ENCODE assay signal across 8 cellular contexts in genomic region chr16:2720719-2721633, GRCh38. TPM values are rescaled to one million over a fixed set of nuclear protein-coding genes. Genes with fewer than 3 reads are reported as not detected.
A peak's percentile ranks its signal among the peaks of the same experiment; 100 is the strongest.
DNase-seq lines count a peak whose midpoint lies in the region; ATAC-seq and TF ChIP-seq lines count a peak whose summit lies in the region.

No MANE protein-coding gene starts in this region.

- 1 to 4% methylated on average over 40 to 99 of the region's 99 CpGs for WGBS in lung, 2 donors

- no peaks in the 10 kb centered on the region for H3K27me3 ChIP-seq in BLaER1 treated with 17β-estradiol and CSF1 and Interleukin-3, amounts not matched to agents 10 nM and 100 nM
- H3K27me3 ChIP-seq in duodenal mucosa (ENCODE audit: control insufficient read depth in 1 of 2, insufficient read depth in 2 of 2, low read length in 2 of 2) (no peaks in the 10 kb centered on the region), lung (ENCODE audit: control insufficient read depth, insufficient read depth) (no peaks in the 10 kb centered on the region)

- peak overlapping the region; percentile 75 to 88 (median 81) for H3K4me2 ChIP-seq in BLaER1 treated with 17β-estradiol and CSF1 and Interleukin-3, amounts not matched to agents 10 nM and 100 nM

- peak; percentile 52 for TF ChIP-seq CTCF in lung (IDR thresholded peaks at IDR 0.05; ENCODE audit: control extremely low read depth, extremely low read depth)

- peaks cover 37 to 58% (median 48%) of the 10 kb centered on the region in 10 experiments for H3K4me1 ChIP-seq in BLaER1 treated with 17β-estradiol and CSF1 and Interleukin-3, amounts not matched to agents 10 nM and 100 nM
- peaks cover 6 to 14% of the 10 kb centered on the region in 2 donors for H3K4me1 ChIP-seq in duodenal mucosa (ENCODE audit: control insufficient read depth in 1 of 2, insufficient read depth in 2 of 2, low read length in 2 of 2)
- peaks cover 0 to 8% of the 10 kb centered on the region in 2 donors for H3K4me1 ChIP-seq in lung (ENCODE audit: control insufficient read depth in 2 of 2, insufficient read depth in 2 of 2, low read length in 2 of 2)

- H3K27ac ChIP-seq in BLaER1 treated with 17β-estradiol and CSF1 and Interleukin-3, amounts not matched to agents 10 nM and 100 nM, result peak overlapping the region; percentile 75 to 89 (median 83)
- H3K27ac ChIP-seq in duodenal mucosa (ENCODE audit: low read depth, low read length), result no peak overlapping the region
- peak overlapping the region; percentile 55 to 82 for H3K27ac ChIP-seq in lung (ENCODE audit: low read depth in 1 of 2, low read length in 1 of 2)

- TF ChIP-seq POLR2A in GM19193 (IDR thresholded peaks at IDR 0.05; ENCODE audit: extremely low read depth, insufficient read depth, insufficient read length), result peak; percentile 77

- peak; percentile 85 to 90 for DNase-seq in NCI-H524 (lab: John Stamatoyannopoulos, UW)
- peak; percentile 80 to 82 for DNase-seq in activated CD4-positive, alpha-beta T cell treated with anti-CD3 and anti-CD28 coated beads, Interleukin-2, amount 50 U/mL, for 24 hours (ENCODE audit: low read depth in 1 of 2, low spot score in 1 of 2)
- DNase-seq in lung (ENCODE audit: low spot score), result peak; percentile 84
- DNase-seq in stimulated activated CD4-positive, alpha-beta T cell treated with anti-CD3 and anti-CD28 coated beads, TNF-alpha, amount 100 ng/mL, for 4 hours (ENCODE audit: low read depth in 3 of 3), result peak; percentile 72 to 76 (median 74)

- ATAC-seq in HG03439 (IDR thresholded peaks at IDR 0.05; ENCODE audit: unreplicated experiment) (peak; percentile 86), lung (ENCODE audit: insufficient read depth, low FRiP score) (peak; percentile 93)

- peak overlapping the region; percentile 55 to 75 (median 64) for H3K4me3 ChIP-seq in BLaER1 treated with 17β-estradiol and CSF1 and Interleukin-3, amounts not matched to agents 10 nM and 100 nM
- H3K4me3 ChIP-seq in duodenal mucosa (ENCODE audit: low read depth in 1 of 2, low read length in 2 of 2), result peak overlapping the region; percentile 61
- H3K4me3 ChIP-seq in lung, result peak overlapping the region; percentile 44

- H3K36me3 ChIP-seq in BLaER1 treated with 17β-estradiol and CSF1 and Interleukin-3, amounts not matched to agents 10 nM and 100 nM, result no peaks in the 10 kb centered on the region
- H3K36me3 ChIP-seq in duodenal mucosa (ENCODE audit: control insufficient read depth in 1 of 2, insufficient read depth in 2 of 2, low read length in 2 of 2) (no peaks in the 10 kb centered on the region), lung (ENCODE audit: control insufficient read depth in 2 of 2, insufficient read depth in 2 of 2, low read length in 2 of 2) (no peaks in the 10 kb centered on the region)

- no peaks in the 10 kb centered on the region for H3K9me3 ChIP-seq in BLaER1 treated with 17β-estradiol and CSF1 and Interleukin-3, amounts not matched to agents 10 nM and 100 nM (replicated peaks in 1 of 11)
- no peaks in the 10 kb centered on the region for H3K9me3 ChIP-seq in duodenal mucosa (ENCODE audit: control insufficient read depth in 1 of 2, low read length in 2 of 2)
- H3K9me3 ChIP-seq in lung (ENCODE audit: control insufficient read depth in 2 of 2, insufficient read depth in 1 of 2, low read length in 1 of 2), result no peaks in the 10 kb centered on the region

- peak overlapping the region; percentile 76 to 89 (median 85) for H3K9ac ChIP-seq in BLaER1 treated with 17β-estradiol and CSF1 and Interleukin-3, amounts not matched to agents 10 nM and 100 nM
- peak overlapping the region; percentile 38 to 54 for H3K9ac ChIP-seq in duodenal mucosa (ENCODE audit: low read depth in 1 of 2, low read length in 2 of 2)

- peaks cover 0 to 19% (median 4%) of the 10 kb centered on the region in 11 experiments; a peak in 6 of 22 replicates for H4K20me1 ChIP-seq in BLaER1 treated with 17β-estradiol and CSF1 and Interleukin-3, amounts not matched to agents 10 nM and 100 nM

RNA-seq across cellular contexts. Expression of gene PRSS27, which starts 1.0 kb away (rescaled TPM):
- total RNA-seq in lung, result 1 to 10 TPM; 1.1 to 2.4 TPM
- polyA plus RNA-seq in lung, result 1 to 10 TPM; 1.8 to 2.5 TPM

RNA-seq across cellular contexts. Expression of gene SRRM2, which starts 31.5 kb away (rescaled TPM):
- total RNA-seq in lung, result 100 to 1,000 TPM; 316 to 541 TPM
- 100 to 1,000 TPM; 353 to 589 TPM for polyA plus RNA-seq in lung

RNA-seq across cellular contexts. Expression of gene KCTD5, which starts 38.7 kb away (rescaled TPM):
- 10 to 100 TPM; 18.0 to 31.3 TPM for total RNA-seq in lung
- polyA plus RNA-seq in lung, result 10 to 100 TPM; 17.1 to 31.8 TPM

RNA-seq across cellular contexts. Expression of gene ELOB, which starts 56.1 kb away (rescaled TPM):
- 100 to 1,000 TPM in 1 of 2 donors, 10 to 100 TPM in 1; 87.0 to 285 TPM for total RNA-seq in lung
- 100 to 1,000 TPM; 408 to 740 TPM for polyA plus RNA-seq in lung
